Comparison of ENCODE assay signal across 8 cellular contexts in genomic region chr2:126244937-126245336, GRCh38.
DNase-seq lines count a peak whose midpoint lies in the region; ATAC-seq and TF ChIP-seq lines count a peak whose summit lies in the region.

No MANE protein-coding gene starts in this region.

- DNase-seq in NCI-H146 (lab: John Stamatoyannopoulos, UW) (peak; percentile 10), NCI-H146 treated with DMSO at 0.1 percent for 48 hours (lab: John Stamatoyannopoulos, UW; ENCODE audit: unreplicated experiment) (no peak), RWPE2 (ENCODE audit: low spot score) (no peak), endothelial cell (ENCODE audit: low spot score) (peak; percentile 74), cerebellar nuclear complex (lab: John Stamatoyannopoulos, UW) (no peak)
- peak; percentile 11 to 45 for DNase-seq in stimulated activated CD4-positive, alpha-beta T cell treated with anti-CD3 and anti-CD28 coated beads, Interleukin-15, amount 100 ng/mL, for 48 hours (ENCODE audit: low read depth in 2 of 2)

- no peaks in the 10 kb centered on the region for H3K9me3 Mint-ChIP-seq in endothelial cell (ENCODE audit: unreplicated experiment)

- H3K4me3 ChIP-seq in RWPE2 (ENCODE audit: severe bottlenecking), result no peak overlapping the region

- H3K27ac Mint-ChIP-seq in endothelial cell (ENCODE audit: unreplicated experiment), result no peak overlapping the region

- H3K36me3 Mint-ChIP-seq in endothelial cell (ENCODE audit: low read depth, unreplicated experiment), result no peaks in the 10 kb centered on the region

- no peak overlapping the region for H3K27ac ChIP-seq in RWPE2 (ENCODE audit: poor library complexity, severe bottlenecking)

- H3K4me1 Mint-ChIP-seq in endothelial cell (ENCODE audit: unreplicated experiment), result peaks cover 10% of the 10 kb centered on the region

- H3K27me3 Mint-ChIP-seq in endothelial cell (ENCODE audit: unreplicated experiment), result peaks cover 2% of the 10 kb centered on the region

- TF ChIP-seq CTCF in RWPE2 (IDR thresholded peaks at IDR 0.05; ENCODE audit: poor library complexity, severe bottlenecking) (peak; percentile 25), endothelial cell (IDR thresholded peaks at IDR 0.05; ENCODE audit: unreplicated experiment) (peak; percentile 45)

- no peaks in the 10 kb centered on the region for H3K9me3 ChIP-seq in RWPE2 (ENCODE audit: severe bottlenecking)

- H3K36me3 ChIP-seq in RWPE2 (ENCODE audit: low read depth), result no peaks in the 10 kb centered on the region

- H3K4me1 ChIP-seq in RWPE2 (ENCODE audit: insufficient read depth, poor library complexity, severe bottlenecking), result no peaks in the 10 kb centered on the region

- H3K27me3 ChIP-seq in RWPE2 (ENCODE audit: insufficient read depth, poor library complexity, severe bottlenecking), result no peaks in the 10 kb centered on the region

- no peak overlapping the region for H3K4me3 Mint-ChIP-seq in endothelial cell (ENCODE audit: unreplicated experiment)

- ATAC-seq in HG02852 (IDR thresholded peaks at IDR 0.05; ENCODE audit: unreplicated experiment) (peak; percentile 75), RWPE2 (ENCODE audit: low read depth) (no peak), GM19023 (IDR thresholded peaks at IDR 0.05; ENCODE audit: unreplicated experiment) (no peak)

Comparison
In these comparisons a context has a peak if more than half of its experiments do, and no peak if none do; other contexts are left out.
1. DNase-seq: peak in NCI-H146 (single experiment), endothelial cell (single experiment) and stimulated activated CD4-positive, alpha-beta T cell treated with anti-CD3 and anti-CD28 coated beads, Interleukin-15, amount 100 ng/mL, for 48 hours (2 of 2); none in NCI-H146 treated with DMSO at 0.1 percent for 48 hours (single experiment), RWPE2 (single experiment) and cerebellar nuclear complex (0 of 2).